Comparison of ENCODE assay signal across 12 cellular contexts in genomic region chr14:49986344-49987014, GRCh38.
A peak's percentile ranks its signal among the peaks of the same experiment; 100 is the strongest.
DNase-seq lines count a peak whose midpoint lies in the region; ATAC-seq and TF ChIP-seq lines count a peak whose summit lies in the region.
"Had no signal": no experiment of that assay in that cellular context is flagged by ENCODE, and none has a peak within 500 bp of the region (broad histone marks: within the 10 kb centered on the region; RNA-seq: fewer than 3 reads in every experiment).

No MANE protein-coding gene starts in this region.

- ATAC-seq in sciatic nerve: no peak
- ATAC-seq: foreskin keratinocyte had no signal

- H3K9me3 ChIP-seq in SJSA1 (replicated peaks) (no peaks in the 10 kb centered on the region), skeletal muscle tissue (ENCODE audit: control insufficient read depth in 3 of 3, low read length in 3 of 3) (no peaks in the 10 kb centered on the region)

- H3K4me1 ChIP-seq in SJSA1 (replicated peaks) (peaks cover 64% of the 10 kb centered on the region), skeletal muscle tissue (ENCODE audit: control insufficient read depth in 3 of 3, insufficient read depth in 3 of 3, low read length in 3 of 3) (peaks cover 0 to 7% (median 0%) of the 10 kb centered on the region in 3 donors)
- H3K4me1 ChIP-seq: foreskin keratinocyte had no signal

- intact Hi-C loops in sciatic nerve (cut with DNase I): no loop called here

- H3K4me3 ChIP-seq in SJSA1 (no peak overlapping the region), fibroblast of mammary gland (ENCODE audit: control insufficient read depth, low read depth, low read length) (no peak overlapping the region), skeletal muscle tissue (ENCODE audit: low read length in 3 of 3) (no peak overlapping the region)

- CTCF ChIA-PET in RWPE1 (lab: Yijun Ruan, JAX): interaction anchor here (0.5 kb wide), 1 partner anchor 14 kb away, joined by 4 read pairs; no protein-coding TSS in a partner anchor

- TF ChIP-seq CTCF in fibroblast of mammary gland (conservative IDR thresholded peaks at IDR 0.05; ENCODE audit: control insufficient read depth, insufficient read depth, low read depth, low read length) (no peak), RWPE1 (conservative IDR thresholded peaks at IDR 0.05; ENCODE audit: low read depth) (no peak)

- H3K36me3 ChIP-seq in SJSA1 (no peaks in the 10 kb centered on the region), skeletal muscle tissue (ENCODE audit: control insufficient read depth in 3 of 3, insufficient read depth in 3 of 3, low read length in 3 of 3) (no peaks in the 10 kb centered on the region)

- H3K27ac ChIP-seq in SJSA1: peak overlapping the region; percentile 46
- H3K27ac ChIP-seq in skeletal muscle tissue (ENCODE audit: low read depth, low read length): peak overlapping the region; percentile 1
- no peak overlapping the region for H3K27ac ChIP-seq in RWPE1
- H3K27ac ChIP-seq: foreskin keratinocyte, HL-60 had no signal

- POLR2A ChIA-PET in RWPE1 (lab: Yijun Ruan, JAX; ENCODE audit: low non-redundant PET): no interaction called here

- no peaks in the 10 kb centered on the region for H3K27me3 ChIP-seq in SJSA1 (replicated peaks)
- H3K27me3 ChIP-seq in skeletal muscle tissue (ENCODE audit: control insufficient read depth in 3 of 3, insufficient read depth in 3 of 3, low read length in 3 of 3): no peaks in the 10 kb centered on the region
- H3K27me3 ChIP-seq: foreskin keratinocyte had no signal

- H3K9ac ChIP-seq in skeletal muscle tissue (ENCODE audit: low read depth in 1 of 3, low read length in 3 of 3): no peak overlapping the region

- DNase-seq in EL: peak; percentile 44
- no peak for DNase-seq in SJSA1 (ENCODE audit: low read depth in 1 of 2, low spot score in 2 of 2)
- peak; percentile 60 for DNase-seq in fibroblast of mammary gland (ENCODE audit: low read depth)
- no peak for DNase-seq in NOMO-1 treated with dmso at 0.1 percent for 144 hours (lab: John Stamatoyannopoulos, UW; ENCODE audit: unreplicated experiment)
- no peak for DNase-seq in RWPE1 (ENCODE audit: low spot score)
- DNase-seq in sciatic nerve (ENCODE audit: low spot score): no peak
- DNase-seq: amygdala, DMS79 treated with DMSO at 0.1 percent for 48 hours, foreskin keratinocyte, NCI-H1417 treated with DMSO at 0.1 percent for 48 hours had no signal

Comparison
In these comparisons a context has a peak if more than half of its experiments do, and no peak if none do; other contexts are left out.
1. DNase-seq: peak in EL (single experiment) and fibroblast of mammary gland (single experiment); none in SJSA1 (0 of 2), NOMO-1 treated with dmso at 0.1 percent for 144 hours (single experiment), RWPE1 (single experiment) and sciatic nerve (single experiment).